9 cellular contexts compared by ENCODE assay signal in the genomic region with DNA sequence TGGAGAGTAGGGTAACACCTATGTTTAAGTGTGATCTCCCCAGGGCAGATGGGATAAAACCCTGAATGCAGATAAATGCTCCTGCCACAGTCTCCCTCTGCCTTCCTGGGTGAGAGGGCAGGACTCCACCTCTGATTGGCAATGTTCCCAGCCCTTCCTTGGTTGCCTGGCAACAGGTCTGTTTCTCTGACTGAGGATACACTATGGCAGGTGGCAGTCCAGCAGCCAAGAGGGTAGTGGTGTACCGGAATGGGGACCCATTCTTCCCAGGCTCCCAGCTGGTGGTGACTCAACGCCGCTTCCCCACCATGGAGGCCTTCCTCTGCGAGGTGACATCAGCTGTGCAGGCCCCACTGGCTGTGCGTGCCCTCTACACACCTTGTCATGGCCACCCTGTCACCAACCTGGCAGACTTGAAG. TPM values are rescaled to one million over a fixed set of nuclear protein-coding genes. Genes with fewer than 3 reads are reported as not detected.
A peak's percentile ranks its signal among the peaks of the same experiment; 100 is the strongest.
DNase-seq lines count a peak whose midpoint lies in the region; ATAC-seq and TF ChIP-seq lines count a peak whose summit lies in the region.
"Had no signal": no experiment of that assay in that cellular context is flagged by ENCODE, and none has a peak within 500 bp of the region (broad histone marks: within the 10 kb centered on the region; RNA-seq: fewer than 3 reads in every experiment).

Gene DCDC2B (plus strand): TSS at position 199 of the 419 bp plus-strand sequence. CDS start 5 bp downstream, at position 204.

- DNase-seq in HFFc6, result peak; percentile 39
- DNase-seq in NCI-H345 treated with DMSO at 0.1 percent for 48 hours (lab: John Stamatoyannopoulos, UW; ENCODE audit: unreplicated experiment), result peak; percentile 66
- peak; percentile 59 for DNase-seq in choroid plexus epithelial cell (ENCODE audit: low read depth)
- DNase-seq in mesothelial cell of epicardium (ENCODE audit: low spot score in 2 of 2, unreplicated experiment in 2 of 2), result no peak

- H3K27me3 Mint-ChIP-seq in HFFc6 (ENCODE audit: insufficient read depth), result peaks cover 1% of the 10 kb centered on the region
- no peaks in the 10 kb centered on the region for H3K27me3 Mint-ChIP-seq in mesothelial cell of epicardium (ENCODE audit: low read depth)

- H3K36me3 Mint-ChIP-seq in HFFc6 (ENCODE audit: low read depth) (peaks cover 7% of the 10 kb centered on the region; the same call in 1 of the 2 replicates), mesothelial cell of epicardium (no peaks in the 10 kb centered on the region)

- peak within 1 kb of the TSS; percentile 59 for H3K27ac Mint-ChIP-seq in HFFc6
- H3K27ac Mint-ChIP-seq in mesothelial cell of epicardium, result no peak within 1 kb of the TSS

- no peak for ATAC-seq in HG03378 (IDR thresholded peaks at IDR 0.05; ENCODE audit: unreplicated experiment)
- no peak for ATAC-seq in HG03025 (IDR thresholded peaks at IDR 0.05; ENCODE audit: low FRiP score, unreplicated experiment)
- ATAC-seq in HG02642 (IDR thresholded peaks at IDR 0.05; ENCODE audit: poor library complexity, unreplicated experiment), result no peak
- ATAC-seq: gastrocnemius medialis had no signal

- H3K27ac ChIP-seq in skeletal muscle tissue (ENCODE audit: low read depth, low read length), result peak within 1 kb of the TSS; percentile 12

- no peaks in the 10 kb centered on the region for H3K9me3 ChIP-seq in skeletal muscle tissue (ENCODE audit: control insufficient read depth in 3 of 3, low read length in 3 of 3)
- H3K9me3 ChIP-seq: gastrocnemius medialis had no signal

- TF ChIP-seq CTCF in HFFc6 (IDR thresholded peaks at IDR 0.05) (no peak), choroid plexus epithelial cell (conservative IDR thresholded peaks at IDR 0.05; ENCODE audit: low read depth, low read length) (no peak), mesothelial cell of epicardium (IDR thresholded peaks at IDR 0.05; ENCODE audit: unreplicated experiment) (no peak)

- H3K9ac ChIP-seq in skeletal muscle tissue (ENCODE audit: low read depth in 1 of 3, low read length in 3 of 3), result peak within 1 kb of the TSS in 1 of 3 donors; percentile 16

- H3K4me1 Mint-ChIP-seq in HFFc6 (ENCODE audit: low read depth) (peaks cover 16% of the 10 kb centered on the region), mesothelial cell of epicardium (peaks cover 14% of the 10 kb centered on the region)

- peaks cover 0 to 14% (median 8%) of the 10 kb centered on the region in 3 donors for H3K36me3 ChIP-seq in skeletal muscle tissue (ENCODE audit: control insufficient read depth in 3 of 3, insufficient read depth in 3 of 3, low read length in 3 of 3)
- H3K36me3 ChIP-seq: gastrocnemius medialis had no signal

- peaks cover 25 to 30% (median 29%) of the 10 kb centered on the region in 3 donors for H3K4me1 ChIP-seq in skeletal muscle tissue (ENCODE audit: control insufficient read depth in 3 of 3, insufficient read depth in 3 of 3, low read length in 3 of 3)

- H3K9me3 Mint-ChIP-seq in HFFc6 (no peaks in the 10 kb centered on the region), mesothelial cell of epicardium (no peaks in the 10 kb centered on the region)

- H3K4me3 ChIP-seq in choroid plexus epithelial cell (ENCODE audit: low read depth, low read length), result no peak within 1 kb of the TSS
- H3K4me3 ChIP-seq in skeletal muscle tissue (ENCODE audit: low read length in 3 of 3), result no peak within 1 kb of the TSS
- H3K4me3 ChIP-seq: gastrocnemius medialis had no signal

- no peaks in the 10 kb centered on the region for H3K27me3 ChIP-seq in skeletal muscle tissue (ENCODE audit: control insufficient read depth in 3 of 3, insufficient read depth in 3 of 3, low read length in 3 of 3)
- H3K27me3 ChIP-seq: gastrocnemius medialis had no signal

- H3K4me3 Mint-ChIP-seq in HFFc6 (no peak within 1 kb of the TSS; the same call in 1 of the 2 replicates), mesothelial cell of epicardium (no peak within 1 kb of the TSS)

RNA-seq across cellular contexts. Expression of gene DCDC2B, which starts in this region (rescaled TPM):
- not detected for total RNA-seq in HFFc6 (2021; fragmentation: NEBNext Ultra II Directional; extraction: Animal tissue kit (Norgen Biotek cat#: 25700))
- total RNA-seq in skeletal muscle tissue (not detected), mesothelial cell of epicardium (0.11 TPM in 1 of 3 replicates, not detected in the others)
- total RNA-seq: gastrocnemius medialis had no signal

Comparison
In these comparisons a context has a peak if more than half of its experiments do, and no peak if none do; other contexts are left out.
1. Peak in DNase-seq in HFFc6; RNA of the gene not detected or under 1 TPM.
2. DNase-seq: peak in NCI-H345 treated with DMSO at 0.1 percent for 48 hours (single experiment) and choroid plexus epithelial cell (single experiment); none in mesothelial cell of epicardium (0 of 2).